8 cellular contexts compared by ENCODE assay signal in genomic region chr5:146447734-146448380, GRCh38. TPM values are rescaled to one million over a fixed set of nuclear protein-coding genes. Genes with fewer than 3 reads are reported as not detected.
A peak's percentile ranks its signal among the peaks of the same experiment; 100 is the strongest.
DNase-seq lines count a peak whose midpoint lies in the region; ATAC-seq and TF ChIP-seq lines count a peak whose summit lies in the region.

No MANE protein-coding gene starts in this region.

- no peak overlapping the region for H2BK15ac ChIP-seq in H9 (ENCODE audit: low read depth, low read length)

- peak; percentile 9 for DNase-seq in NCI-H2029 (lab: John Stamatoyannopoulos, UW)
- no peak for DNase-seq in NCI-H2029 treated with DMSO at 0.1 percent for 48 hours (lab: John Stamatoyannopoulos, UW)
- DNase-seq in H9: no peak
- peak; percentile 63 for DNase-seq in MM.1S
- peak; percentile 16 for DNase-seq in activated T-helper 1 cell treated with anti-CD3 and anti-CD28 coated beads, Interleukin-12 subunit alpha, Interleukin-12 subunit beta, Interleukin-2, Interleukin-4 antibody, amounts not matched to agents 30 ng/mL and 10 ng/mL and 1 ng/mL, durations not matched to agents 14 hours and 24 hours and 36 hours (ENCODE audit: low spot score)
- DNase-seq in right cardiac atrium: no peak
- no peak for DNase-seq in smooth muscle cell (lab: John Stamatoyannopoulos, UW; ENCODE audit: unreplicated experiment)

- H3K23me2 ChIP-seq in H9 (ENCODE audit: insufficient read length, low read depth, low read length, poor library complexity, severe bottlenecking): peaks cover 6% of the 10 kb centered on the region

- no peak overlapping the region for H3K27ac ChIP-seq in H9 (ENCODE audit: insufficient read length, low read depth, low read length)
- peak overlapping the region; percentile 75 for H3K27ac ChIP-seq in MM.1S (ENCODE audit: low read length)
- peak overlapping the region; percentile 94 for H3K27ac ChIP-seq in right cardiac atrium (ENCODE audit: low read length)
- H3K27ac ChIP-seq in smooth muscle cell (ENCODE audit: low read depth): peak overlapping the region; percentile 85

- no peak overlapping the region for H2BK20ac ChIP-seq in H9 (ENCODE audit: low read depth, low read length, poor library complexity, severe bottlenecking)

- H3K4me3 Mint-ChIP-seq in H9: peak overlapping the region; percentile 93 to 94
- peak overlapping the region; percentile 95 for H3K4me3 Mint-ChIP-seq in activated T-helper 1 cell treated with anti-CD3 and anti-CD28 coated beads, Interleukin-12 subunit alpha, Interleukin-12 subunit beta, Interleukin-2, Interleukin-4 antibody, amounts not matched to agents 30 ng/mL and 10 ng/mL and 1 ng/mL, durations not matched to agents 14 hours and 24 hours and 36 hours

- no peaks in the 10 kb centered on the region for H3K4me1 ChIP-seq in H9 (ENCODE audit: insufficient read depth, low read length)
- H3K4me1 ChIP-seq in MM.1S (ENCODE audit: low read length): peaks cover 16% of the 10 kb centered on the region; the same call in 1 of the 2 replicates
- peaks cover 3% of the 10 kb centered on the region for H3K4me1 ChIP-seq in right cardiac atrium (ENCODE audit: control insufficient read depth, insufficient read depth, low read length)
- H3K4me1 ChIP-seq in smooth muscle cell (ENCODE audit: low read depth): peaks cover 9% of the 10 kb centered on the region

- H3K36me3 ChIP-seq in MM.1S (replicated peaks; ENCODE audit: insufficient read depth, low read length): no peaks in the 10 kb centered on the region
- no peaks in the 10 kb centered on the region for H3K36me3 ChIP-seq in smooth muscle cell (ENCODE audit: low read depth)

- H3T11ph ChIP-seq in H9 (ENCODE audit: low read length): no peak overlapping the region

- H2BK120ac ChIP-seq in H9 (ENCODE audit: low read depth, low read length, poor library complexity, severe bottlenecking): no peak overlapping the region

- H3K4me1 Mint-ChIP-seq in H9: peaks cover 30% of the 10 kb centered on the region in 2 experiments
- peaks cover 35% of the 10 kb centered on the region for H3K4me1 Mint-ChIP-seq in activated T-helper 1 cell treated with anti-CD3 and anti-CD28 coated beads, Interleukin-12 subunit alpha, Interleukin-12 subunit beta, Interleukin-2, Interleukin-4 antibody, amounts not matched to agents 30 ng/mL and 10 ng/mL and 1 ng/mL, durations not matched to agents 14 hours and 24 hours and 36 hours (ENCODE audit: low read depth)

- WGBS in H9 (ENCODE audit: extremely low coverage, insufficient read length, low lambda C conversion rate): no CpG with 5 or more reads among the region's 20 CpGs
- under 1% methylated on average over 20 of the region's 20 CpGs for WGBS in right cardiac atrium
- WGBS in smooth muscle cell (ENCODE audit: low lambda C conversion rate): under 1% methylated on average over 20 of the region's 20 CpGs

- H3K27me3 ChIP-seq in H9 (ENCODE audit: insufficient read depth, low read length) (no peaks in the 10 kb centered on the region), MM.1S (replicated peaks; ENCODE audit: insufficient read depth, low read length) (no peaks in the 10 kb centered on the region), right cardiac atrium (ENCODE audit: control insufficient read depth, insufficient read depth) (no peaks in the 10 kb centered on the region), smooth muscle cell (ENCODE audit: low read depth) (no peaks in the 10 kb centered on the region)

- peak overlapping the region; percentile 95 to 100 (median 98) for H3K27ac Mint-ChIP-seq in H9
- H3K27ac Mint-ChIP-seq in activated T-helper 1 cell treated with anti-CD3 and anti-CD28 coated beads, Interleukin-12 subunit alpha, Interleukin-12 subunit beta, Interleukin-2, Interleukin-4 antibody, amounts not matched to agents 30 ng/mL and 10 ng/mL and 1 ng/mL, durations not matched to agents 14 hours and 24 hours and 36 hours: peak overlapping the region; percentile 98

- peak overlapping the region; percentile 77; the same call in 1 of the 2 replicates for H3K4ac ChIP-seq in H9 (ENCODE audit: low read depth, low read length)

- H2AFZ ChIP-seq in H9 (ENCODE audit: low read length) (no peak overlapping the region), MM.1S (ENCODE audit: low read length) (peak overlapping the region; percentile 76), smooth muscle cell (ENCODE audit: low read depth) (peak overlapping the region; percentile 83)

- H3K9me3 Mint-ChIP-seq in H9: no peaks in the 10 kb centered on the region; a peak in 1 of 5 replicates
- H3K9me3 Mint-ChIP-seq in activated T-helper 1 cell treated with anti-CD3 and anti-CD28 coated beads, Interleukin-12 subunit alpha, Interleukin-12 subunit beta, Interleukin-2, Interleukin-4 antibody, amounts not matched to agents 30 ng/mL and 10 ng/mL and 1 ng/mL, durations not matched to agents 14 hours and 24 hours and 36 hours: no peaks in the 10 kb centered on the region

- H2BK12ac ChIP-seq in H9 (ENCODE audit: insufficient read length, low read depth, low read length): no peak overlapping the region

- H3K9me2 ChIP-seq in MM.1S (replicated peaks; ENCODE audit: insufficient read depth, low read length): no peaks in the 10 kb centered on the region

- no peak overlapping the region for H2AK5ac ChIP-seq in H9 (ENCODE audit: insufficient read length, low read length)

- H4K20me1 ChIP-seq in H9 (ENCODE audit: control insufficient read depth, insufficient read depth, insufficient read length) (no peaks in the 10 kb centered on the region), MM.1S (ENCODE audit: insufficient read depth, low read length) (peaks cover 41% of the 10 kb centered on the region), smooth muscle cell (ENCODE audit: low read depth) (peaks cover 47% of the 10 kb centered on the region)

- H3K18ac ChIP-seq in H9 (ENCODE audit: insufficient read length, low read depth, low read length): peak overlapping the region; percentile 98

- H3K27me3 Mint-ChIP-seq in H9 (ENCODE audit: low read depth): no peaks in the 10 kb centered on the region
- H3K27me3 Mint-ChIP-seq in activated T-helper 1 cell treated with anti-CD3 and anti-CD28 coated beads, Interleukin-12 subunit alpha, Interleukin-12 subunit beta, Interleukin-2, Interleukin-4 antibody, amounts not matched to agents 30 ng/mL and 10 ng/mL and 1 ng/mL, durations not matched to agents 14 hours and 24 hours and 36 hours (ENCODE audit: insufficient read depth): no peaks in the 10 kb centered on the region

- no peak overlapping the region for H3K56ac ChIP-seq in H9 (ENCODE audit: insufficient read length, low read depth, low read length)

- H3F3A ChIP-seq in MM.1S (ENCODE audit: insufficient read depth, low read length) (peaks cover 10% of the 10 kb centered on the region; the same call in 1 of the 2 replicates), smooth muscle cell (ENCODE audit: low read depth) (no peaks in the 10 kb centered on the region)

- no peak overlapping the region for H2BK5ac ChIP-seq in H9 (ENCODE audit: insufficient read length, low read length)

- H4K8ac ChIP-seq in H9 (replicated peaks; ENCODE audit: insufficient read length, low read depth, low read length): no peak overlapping the region

- H4K5ac ChIP-seq in H9 (ENCODE audit: insufficient read length, low read depth, low read length): peak overlapping the region; percentile 93

- H3K79me2 ChIP-seq in H9 (ENCODE audit: insufficient read depth, low read length): peaks cover 43% of the 10 kb centered on the region
- H3K79me2 ChIP-seq in MM.1S (ENCODE audit: low read length): peaks cover 58% of the 10 kb centered on the region
- H3K79me2 ChIP-seq in smooth muscle cell (ENCODE audit: low read depth): peaks cover 54% of the 10 kb centered on the region

- no peaks in the 10 kb centered on the region for H3K9me3 ChIP-seq in H9 (ENCODE audit: control insufficient read depth, low read depth, low read length)
- H3K9me3 ChIP-seq in MM.1S (replicated peaks; ENCODE audit: insufficient read depth, low read length): no peaks in the 10 kb centered on the region
- no peaks in the 10 kb centered on the region for H3K9me3 ChIP-seq in right cardiac atrium (ENCODE audit: control insufficient read depth, low read length)
- no peaks in the 10 kb centered on the region for H3K9me3 ChIP-seq in smooth muscle cell (replicated peaks; ENCODE audit: low read depth)

- ATAC-seq in right cardiac atrium (no peak), HG03378 (IDR thresholded peaks at IDR 0.05; ENCODE audit: unreplicated experiment) (no peak)

- H3K36me3 Mint-ChIP-seq in H9 (ENCODE audit: insufficient read depth in 1 of 3, low read depth in 3 of 3): peaks cover 0 to 5% (median 2%) of the 10 kb centered on the region in 3 experiments; a peak in 4 of 7 replicates
- peaks cover 9% of the 10 kb centered on the region for H3K36me3 Mint-ChIP-seq in activated T-helper 1 cell treated with anti-CD3 and anti-CD28 coated beads, Interleukin-12 subunit alpha, Interleukin-12 subunit beta, Interleukin-2, Interleukin-4 antibody, amounts not matched to agents 30 ng/mL and 10 ng/mL and 1 ng/mL, durations not matched to agents 14 hours and 24 hours and 36 hours (ENCODE audit: low read depth)

- H3K4me2 ChIP-seq in H9 (ENCODE audit: insufficient read depth, insufficient read length, low read length) (peak overlapping the region; percentile 96), MM.1S (ENCODE audit: low read depth, low read length) (peak overlapping the region; percentile 82), smooth muscle cell (peak overlapping the region; percentile 87)

- intact Hi-C loops in activated T-helper 1 cell treated with anti-CD3 and anti-CD28 coated beads, Interleukin-12 subunit alpha, Interleukin-12 subunit beta, Interleukin-2, Interleukin-4 antibody, amounts not matched to agents 30 ng/mL and 10 ng/mL and 1 ng/mL, durations not matched to agents 14 hours and 24 hours and 36 hours (cut with micrococcal nuclease): loop anchor here (1.0 to 5.0 kb wide), 5 partner anchors 33 to 1934 kb away; partner anchors contain the start of genes FBXO38, LARS1 and RBM27
- intact Hi-C loops in right cardiac atrium (cut with DNase I): no loop called here

- H3K9ac ChIP-seq in H9 (ENCODE audit: extremely low read depth, insufficient read length, low read length) (peak overlapping the region; percentile 98), MM.1S (ENCODE audit: low read length) (peak overlapping the region; percentile 98), smooth muscle cell (ENCODE audit: low read depth) (peak overlapping the region; percentile 96)

- peak overlapping the region; percentile 72 for H4K91ac ChIP-seq in H9 (ENCODE audit: insufficient read length, low read depth, low read length)

- H3K79me1 ChIP-seq in H9 (ENCODE audit: insufficient read depth, low read depth, low read length, poor library complexity, severe bottlenecking): no peaks in the 10 kb centered on the region

- peak overlapping the region; percentile 100 for H3K14ac ChIP-seq in H9 (ENCODE audit: insufficient read depth, low read length)

- H3K4me3 ChIP-seq in MM.1S (ENCODE audit: low read length): peak overlapping the region; percentile 85
- peak overlapping the region; percentile 92 for H3K4me3 ChIP-seq in right cardiac atrium (ENCODE audit: low read length)
- peak overlapping the region; percentile 76 for H3K4me3 ChIP-seq in smooth muscle cell

- TF ChIP-seq CTCF in H9 (conservative IDR thresholded peaks at IDR 0.05) (no peak), MM.1S (IDR thresholded peaks at IDR 0.05; ENCODE audit: low read length) (no peak), smooth muscle cell (IDR thresholded peaks at IDR 0.05; ENCODE audit: borderline replicate concordance, insufficient read depth, poor library complexity, severe bottlenecking) (no peak)

- no peak overlapping the region for H3K23ac ChIP-seq in H9 (ENCODE audit: insufficient read length, low read depth, low read length)

RNA-seq across cellular contexts. Expression of gene TCERG1, which starts 0.7 kb away (rescaled TPM):
- total RNA-seq in H9 (2021): 112 and 115 TPM in 2 replicates
- total RNA-seq in activated T-helper 1 cell treated with anti-CD3 and anti-CD28 coated beads, Interleukin-12 subunit alpha, Interleukin-12 subunit beta, Interleukin-2, Interleukin-4 antibody, amounts not matched to agents 30 ng/mL and 10 ng/mL and 1 ng/mL, durations not matched to agents 14 hours and 24 hours and 36 hours: 152 and 160 TPM in 2 replicates
- 10 to 100 TPM; 21.2 to 27.9 (median 24.6) TPM for total RNA-seq in right cardiac atrium
- 17.8 TPM for polyA plus RNA-seq in right cardiac atrium
- 72.0 and 87.5 TPM in 2 replicates for total RNA-seq in smooth muscle cell
- 48.8 and 64.1 TPM in 2 replicates for polyA plus RNA-seq in smooth muscle cell

Comparison
In these comparisons a context has a peak if more than half of its experiments do, and no peak if none do; other contexts are left out.
1. DNase-seq: peak in NCI-H2029 (single experiment), MM.1S (single experiment) and activated T-helper 1 cell treated with anti-CD3 and anti-CD28 coated beads, Interleukin-12 subunit alpha, Interleukin-12 subunit beta, Interleukin-2, Interleukin-4 antibody, amounts not matched to agents 30 ng/mL and 10 ng/mL and 1 ng/mL, durations not matched to agents 14 hours and 24 hours and 36 hours (single experiment); none in NCI-H2029 treated with DMSO at 0.1 percent for 48 hours (single experiment), H9 (single experiment), right cardiac atrium (0 of 3) and smooth muscle cell (single experiment).
2. Peak in every context shown above with its lines, with median percentiles within 50 percentile points of each other: H3K4me2 ChIP-seq, H3K9ac ChIP-seq and H3K4me3 ChIP-seq.